ENCODE assay signal across 14 cellular contexts in the genomic region with DNA sequence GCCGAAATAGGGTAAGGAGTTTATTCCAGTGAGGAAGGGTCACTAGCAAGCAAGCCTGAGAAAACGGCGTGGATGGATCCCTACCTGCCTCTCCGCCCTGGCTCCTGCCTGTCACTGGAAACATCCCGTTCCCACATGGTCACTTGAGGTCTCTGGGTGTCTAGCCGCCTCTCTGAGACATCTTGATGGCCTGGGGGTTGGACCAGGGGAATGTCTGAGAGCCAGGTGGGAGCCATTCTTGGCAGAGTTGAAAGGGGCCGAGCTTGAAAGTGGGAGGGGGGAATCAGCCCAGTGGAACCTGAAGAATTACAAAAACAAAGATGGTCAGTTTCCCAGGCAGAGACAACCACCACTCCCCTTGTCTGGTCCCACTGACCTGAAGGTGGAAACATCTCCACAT. TPM values are rescaled to one million over a fixed set of nuclear protein-coding genes. Genes with fewer than 3 reads are reported as not detected.
DNase-seq lines count a peak whose midpoint lies in the region; ATAC-seq and TF ChIP-seq lines count a peak whose summit lies in the region.
"Had no signal": no experiment of that assay in that cellular context is flagged by ENCODE, and none has a peak within 500 bp of the region (broad histone marks: within the 10 kb centered on the region; RNA-seq: fewer than 3 reads in every experiment).

No MANE protein-coding gene starts in this region.

- CTCF ChIA-PET in activated naive CD4-positive, alpha-beta T cell treated with anti-CD3 and anti-CD28 coated beads for 36 hours (lab: Charles Lee): interaction anchor here (0.7 to 2.2 kb wide), 4 partner anchors 20 to 41 kb away, joined by 3 to 5 read pairs (median 3); no protein-coding TSS in a partner anchor

- no peak for ATAC-seq in activated naive CD8-positive, alpha-beta T cell treated with anti-CD3 and anti-CD28 coated beads, Interleukin-2, amount 50 U/mL, for 24 hours
- no peak for ATAC-seq in left colon

- H3K36me3 Mint-ChIP-seq in activated naive CD4-positive, alpha-beta T cell treated with anti-CD3 and anti-CD28 coated beads for 36 hours (ENCODE audit: low read depth): peaks cover 45% of the 10 kb centered on the region
- peaks cover 39% of the 10 kb centered on the region for H3K36me3 Mint-ChIP-seq in activated naive CD8-positive, alpha-beta T cell treated with anti-CD3 and anti-CD28 coated beads, Interleukin-2, amount 50 U/mL, for 24 hours (ENCODE audit: low read depth)
- peaks cover 5% of the 10 kb centered on the region for H3K36me3 Mint-ChIP-seq in progenitor cell of endocrine pancreas (ENCODE audit: insufficient read depth)

- peaks cover 6% of the 10 kb centered on the region; the same call in 1 of the 2 replicates for H3K79me2 ChIP-seq in OCI-LY1 (ENCODE audit: insufficient read depth, low read length)

- DNase-seq in activated naive CD4-positive, alpha-beta T cell treated with anti-CD3 and anti-CD28 coated beads for 36 hours: no peak
- no peak for DNase-seq in activated naive CD4-positive, alpha-beta T cell treated with anti-CD3 and anti-CD28 coated beads, Interleukin-2, amount 50 U/mL, for 16 hours
- DNase-seq in activated naive CD8-positive, alpha-beta T cell treated with anti-CD3 and anti-CD28 coated beads, Interleukin-2, amount 50 U/mL, for 24 hours: no peak
- DNase-seq in progenitor cell of endocrine pancreas (ENCODE audit: low spot score, unreplicated experiment) (no peak), globus pallidus (ENCODE audit: low spot score) (no peak), left colon (no peak), NCI-H2029 (lab: John Stamatoyannopoulos, UW) (no peak)
- DNase-seq: activated gamma-delta T cell, foreskin melanocyte, OCI-M1, SW 1271 had no signal

- peaks cover 34% of the 10 kb centered on the region for H3K36me3 ChIP-seq in OCI-LY1 (ENCODE audit: insufficient read depth, low read length)

- H3K4me1 ChIP-seq in OCI-LY1 (ENCODE audit: insufficient read depth, low read length, severe bottlenecking): peaks cover 49% of the 10 kb centered on the region

- no peak overlapping the region for H3K4me3 ChIP-seq in OCI-LY1 (ENCODE audit: low read depth, low read length, poor library complexity, severe bottlenecking)

- peak overlapping the region; percentile 94 for H3K4me2 ChIP-seq in OCI-LY1 (ENCODE audit: low read length)

- no peak overlapping the region for H3K27ac Mint-ChIP-seq in activated naive CD4-positive, alpha-beta T cell treated with anti-CD3 and anti-CD28 coated beads for 36 hours
- no peak overlapping the region for H3K27ac Mint-ChIP-seq in activated naive CD8-positive, alpha-beta T cell treated with anti-CD3 and anti-CD28 coated beads, Interleukin-2, amount 50 U/mL, for 24 hours
- H3K27ac Mint-ChIP-seq in progenitor cell of endocrine pancreas: no peak overlapping the region

- H3K9me3 ChIP-seq in OCI-LY1 (ENCODE audit: low read length): no peaks in the 10 kb centered on the region

- H3K27me3 ChIP-seq in OCI-LY1 (ENCODE audit: insufficient read depth, low read length): no peaks in the 10 kb centered on the region

- no peaks in the 10 kb centered on the region for H3K9me2 ChIP-seq in OCI-LY1 (ENCODE audit: low read depth, low read length)

- H2AFZ ChIP-seq in OCI-LY1 (ENCODE audit: low read length): no peak overlapping the region

- H3K4me1 Mint-ChIP-seq in activated naive CD4-positive, alpha-beta T cell treated with anti-CD3 and anti-CD28 coated beads for 36 hours (ENCODE audit: low read depth): peaks cover 28% of the 10 kb centered on the region
- peaks cover 34% of the 10 kb centered on the region for H3K4me1 Mint-ChIP-seq in activated naive CD8-positive, alpha-beta T cell treated with anti-CD3 and anti-CD28 coated beads, Interleukin-2, amount 50 U/mL, for 24 hours
- H3K4me1 Mint-ChIP-seq in progenitor cell of endocrine pancreas (ENCODE audit: low read depth): peaks cover 12% of the 10 kb centered on the region

- H4K20me1 ChIP-seq in OCI-LY1 (ENCODE audit: insufficient read depth, low read length): no peaks in the 10 kb centered on the region

- H3K9me3 Mint-ChIP-seq in activated naive CD4-positive, alpha-beta T cell treated with anti-CD3 and anti-CD28 coated beads for 36 hours: no peaks in the 10 kb centered on the region
- no peaks in the 10 kb centered on the region for H3K9me3 Mint-ChIP-seq in activated naive CD8-positive, alpha-beta T cell treated with anti-CD3 and anti-CD28 coated beads, Interleukin-2, amount 50 U/mL, for 24 hours
- H3K9me3 Mint-ChIP-seq in progenitor cell of endocrine pancreas (ENCODE audit: low read depth): no peaks in the 10 kb centered on the region

- H3K9ac ChIP-seq in OCI-LY1 (ENCODE audit: low read length): peak overlapping the region; percentile 84; the same call in 1 of the 2 replicates

- no peak overlapping the region for H3K27ac ChIP-seq in OCI-LY1 (ENCODE audit: low read depth, low read length, poor library complexity, severe bottlenecking)

- H3K27me3 Mint-ChIP-seq in activated naive CD4-positive, alpha-beta T cell treated with anti-CD3 and anti-CD28 coated beads for 36 hours (ENCODE audit: low read depth): no peaks in the 10 kb centered on the region
- H3K27me3 Mint-ChIP-seq in activated naive CD8-positive, alpha-beta T cell treated with anti-CD3 and anti-CD28 coated beads, Interleukin-2, amount 50 U/mL, for 24 hours: peaks cover 3% of the 10 kb centered on the region
- peaks cover 10% of the 10 kb centered on the region for H3K27me3 Mint-ChIP-seq in progenitor cell of endocrine pancreas

- intact Hi-C loops in activated naive CD4-positive, alpha-beta T cell treated with anti-CD3 and anti-CD28 coated beads for 36 hours (cut with micrococcal nuclease): loop anchor here (10.0 kb wide), 1 partner anchor 812 kb away; the partner anchor contains the start of gene RPP21
- intact Hi-C loops in left colon (cut with DNase I, micrococcal nuclease): no loop called here

- no peaks in the 10 kb centered on the region for H3F3A ChIP-seq in OCI-LY1 (ENCODE audit: insufficient read depth, low read length)

- no peak for TF ChIP-seq CTCF in OCI-LY1 (IDR thresholded peaks at IDR 0.05; ENCODE audit: low read length)
- no peak for TF ChIP-seq CTCF in progenitor cell of endocrine pancreas (IDR thresholded peaks at IDR 0.05; ENCODE audit: unreplicated experiment)

- H3K4me3 Mint-ChIP-seq in activated naive CD4-positive, alpha-beta T cell treated with anti-CD3 and anti-CD28 coated beads for 36 hours: peak overlapping the region; percentile 97
- peak overlapping the region; percentile 97 for H3K4me3 Mint-ChIP-seq in activated naive CD8-positive, alpha-beta T cell treated with anti-CD3 and anti-CD28 coated beads, Interleukin-2, amount 50 U/mL, for 24 hours
- peak overlapping the region; percentile 79 for H3K4me3 Mint-ChIP-seq in progenitor cell of endocrine pancreas (ENCODE audit: low read depth)

RNA-seq across cellular contexts. Expression of gene CCHCR1, which starts 1.0 kb away (rescaled TPM):
- total RNA-seq in activated naive CD4-positive, alpha-beta T cell treated with anti-CD3 and anti-CD28 coated beads for 36 hours: 10 to 100 TPM; 40.0 to 44.5 TPM
- 47.2 and 47.3 TPM in 2 replicates for total RNA-seq in progenitor cell of endocrine pancreas
- 10 to 100 TPM; 24.3 to 39.0 TPM for total RNA-seq in left colon

RNA-seq across cellular contexts. Expression of gene TCF19, which starts 1.7 kb away (rescaled TPM):
- total RNA-seq in activated naive CD4-positive, alpha-beta T cell treated with anti-CD3 and anti-CD28 coated beads for 36 hours: 10 to 100 TPM; 72.0 to 73.3 TPM
- 9.3 and 9.6 TPM in 2 replicates for total RNA-seq in progenitor cell of endocrine pancreas
- 1 to 10 TPM; 4.2 to 7.1 TPM for total RNA-seq in left colon

RNA-seq across cellular contexts. Expression of gene POU5F1, which starts 13.8 kb away (rescaled TPM):
- under 1 TPM in 1 of 2 experiments, not detected in 1; 0.48 TPM for total RNA-seq in activated naive CD4-positive, alpha-beta T cell treated with anti-CD3 and anti-CD28 coated beads for 36 hours
- total RNA-seq in progenitor cell of endocrine pancreas (0.49 and 1.6 TPM in 2 replicates), left colon (1 to 10 TPM; 1.8 to 6.3 TPM)
- total RNA-seq: posterior vena cava had no signal

RNA-seq across cellular contexts. Expression of gene PSORS1C2, which starts 17.8 kb away (rescaled TPM):
- not detected for total RNA-seq in activated naive CD4-positive, alpha-beta T cell treated with anti-CD3 and anti-CD28 coated beads for 36 hours
- total RNA-seq in progenitor cell of endocrine pancreas: not detected in 2 replicates
- total RNA-seq in left colon: not detected
- total RNA-seq: bronchial epithelial cell, posterior vena cava had no signal

RNA-seq across cellular contexts. Expression of gene CDSN, which starts 36.4 kb away (rescaled TPM):
- not detected for total RNA-seq in activated naive CD4-positive, alpha-beta T cell treated with anti-CD3 and anti-CD28 coated beads for 36 hours
- total RNA-seq in progenitor cell of endocrine pancreas (not detected in 2 replicates), left colon (not detected)
- total RNA-seq: bronchial epithelial cell, posterior vena cava had no signal
